Comparison of ENCODE assay signal across 8 cellular contexts in the genomic region with DNA sequence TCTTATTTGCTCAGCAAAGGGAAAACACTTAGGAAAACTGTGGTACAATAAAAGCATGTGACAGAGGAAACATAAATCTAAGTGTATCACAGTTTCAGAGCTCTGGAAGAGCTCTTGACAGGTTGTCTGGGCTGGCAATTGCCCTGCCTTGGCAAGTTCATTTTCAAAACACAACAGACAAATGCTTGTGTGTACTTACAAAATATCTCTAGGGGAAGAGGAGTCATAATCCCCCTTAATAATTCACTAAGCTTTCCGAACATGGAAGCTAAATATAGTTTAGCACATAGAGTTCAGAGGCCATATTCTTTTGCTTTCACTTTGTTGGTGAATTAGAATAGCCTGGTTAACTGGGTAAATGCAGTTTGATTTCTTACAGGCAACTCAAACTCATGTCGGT.
DNase-seq lines count a peak whose midpoint lies in the region; ATAC-seq and TF ChIP-seq lines count a peak whose summit lies in the region.

No MANE protein-coding gene starts in this region.

- no peak for TF ChIP-seq CTCF in adrenal gland (IDR thresholded peaks at IDR 0.05)

- no peaks in the 10 kb centered on the region for H3K9me3 ChIP-seq in muscle layer of duodenum (ENCODE audit: control insufficient read depth in 1 of 2, low read length in 2 of 2)
- H3K9me3 ChIP-seq in adrenal gland (replicated peaks in 1 of 3) = no peaks in the 10 kb centered on the region

- intact Hi-C loops in adrenal gland (cut with DNase I) = no loop called here

- H3K36me3 ChIP-seq in muscle layer of duodenum (ENCODE audit: control insufficient read depth in 1 of 2, insufficient read depth in 2 of 2, low read length in 2 of 2) (no peaks in the 10 kb centered on the region), adrenal gland (replicated peaks in 1 of 2) (no peaks in the 10 kb centered on the region)

- peaks cover 2% of the 10 kb centered on the region for H3K9me3 Mint-ChIP-seq in activated naive CD8-positive, alpha-beta T cell treated with anti-CD3 and anti-CD28 coated beads for 36 hours

- ATAC-seq in HG02763 (IDR thresholded peaks at IDR 0.05; ENCODE audit: unreplicated experiment) = peak; percentile 77

- peak overlapping the region; percentile 53 for H3K27ac ChIP-seq in muscle layer of duodenum (ENCODE audit: low read length)
- no peak overlapping the region for H3K27ac ChIP-seq in adrenal gland

- H3K4me3 ChIP-seq in muscle layer of duodenum (ENCODE audit: low read depth in 1 of 2, low read length in 2 of 2) (peak overlapping the region; percentile 58 to 66), adrenal gland (peak overlapping the region in 1 of 4 donors; percentile 26)

- no peaks in the 10 kb centered on the region for H3K27me3 Mint-ChIP-seq in activated naive CD8-positive, alpha-beta T cell treated with anti-CD3 and anti-CD28 coated beads for 36 hours

- H3K4me3 Mint-ChIP-seq in activated naive CD8-positive, alpha-beta T cell treated with anti-CD3 and anti-CD28 coated beads for 36 hours = peak overlapping the region; percentile 6

- no peak overlapping the region for H3K27ac Mint-ChIP-seq in activated naive CD8-positive, alpha-beta T cell treated with anti-CD3 and anti-CD28 coated beads for 36 hours

- H3K4me1 ChIP-seq in muscle layer of duodenum (ENCODE audit: control insufficient read depth in 1 of 2, insufficient read depth in 2 of 2, low read length in 2 of 2) (peaks cover 0 to 8% of the 10 kb centered on the region in 2 donors), adrenal gland (replicated peaks in 1 of 2) (peaks cover 0 to 6% of the 10 kb centered on the region in 2 donors)

- H3K36me3 Mint-ChIP-seq in activated naive CD8-positive, alpha-beta T cell treated with anti-CD3 and anti-CD28 coated beads for 36 hours = peaks cover 7% of the 10 kb centered on the region

- TF ChIP-seq POLR2A in adrenal gland (IDR thresholded peaks at IDR 0.05) = no peak

- WGBS in adrenal gland, 4 donors = 22 to 30% (median 26%) methylated on average over 2 of the region's 2 CpGs

- peak; percentile 58 for DNase-seq in DMS153 treated with DMSO at 0.1 percent for 48 hours (lab: John Stamatoyannopoulos, UW; ENCODE audit: unreplicated experiment)
- no peak for DNase-seq in activated naive CD8-positive, alpha-beta T cell treated with anti-CD3 and anti-CD28 coated beads for 36 hours
- DNase-seq in NCI-H82 treated with DMSO at 0.1 percent for 48 hours (lab: John Stamatoyannopoulos, UW; ENCODE audit: unreplicated experiment) = no peak
- no peak for DNase-seq in iPS-NIHi7 (ENCODE audit: extremely low spot score)
- DNase-seq in adrenal gland = no peak
- no peak for DNase-seq in COR-L47 (lab: John Stamatoyannopoulos, UW)

- H3K27me3 ChIP-seq in muscle layer of duodenum (ENCODE audit: low read depth, low read length) = no peaks in the 10 kb centered on the region
- no peaks in the 10 kb centered on the region for H3K27me3 ChIP-seq in adrenal gland

- H3K4me1 Mint-ChIP-seq in activated naive CD8-positive, alpha-beta T cell treated with anti-CD3 and anti-CD28 coated beads for 36 hours = peaks cover 8% of the 10 kb centered on the region
